In the genomic region with DNA sequence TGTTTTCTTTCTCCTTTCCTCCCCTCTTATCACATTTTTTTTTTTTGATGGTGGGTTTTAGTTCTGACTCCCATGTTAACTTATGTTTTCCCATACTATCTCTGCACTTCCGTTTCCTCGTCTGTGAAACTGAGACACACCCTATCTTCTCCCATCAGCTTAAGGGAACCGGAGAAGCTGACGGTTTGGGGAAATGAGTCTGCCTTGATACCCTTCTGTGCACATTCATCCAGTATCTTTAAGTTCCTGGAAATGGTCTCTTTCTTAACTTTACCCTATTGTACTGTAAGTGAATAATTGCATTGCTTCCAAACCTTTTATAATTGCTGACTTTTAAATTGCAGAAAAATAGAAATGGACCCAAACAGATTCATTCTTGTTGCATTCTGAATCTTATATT, we compare ENCODE assay signal across 17 cellular contexts. TPM values are rescaled to one million over a fixed set of nuclear protein-coding genes. Genes with fewer than 3 reads are reported as not detected.
"Had no signal": no experiment of that assay in that cellular context is flagged by ENCODE, and none has a peak within 500 bp of the region (broad histone marks: within the 10 kb centered on the region; RNA-seq: fewer than 3 reads in every experiment).

No MANE protein-coding gene starts in this region.

- H3K27ac Mint-ChIP-seq: activated CD4-positive, alpha-beta memory T cell treated with anti-CD3 and anti-CD28 coated beads, Interleukin-2, amount 10 ng/mL, durations not matched to agents 7 days and 5 days; activated CD4-positive, alpha-beta T cell treated with anti-CD3 and anti-CD28 coated beads, Interleukin-2, amount 10 ng/mL, durations not matched to agents 24 days and 14 days; activated naive CD8-positive, alpha-beta T cell treated with anti-CD3 and anti-CD28 coated beads, Interleukin-2, amount 50 U/mL, for 24 hours; activated T-helper 1 cell treated with anti-CD3 and anti-CD28 coated beads, Interleukin-12 subunit alpha, Interleukin-12 subunit beta, Interleukin-2, Interleukin-4 antibody, amounts not matched to agents 30 ng/mL and 10 ng/mL and 1 ng/mL, durations not matched to agents 14 hours and 24 hours and 36 hours; naive thymus-derived CD8-positive, alpha-beta T cell had no signal

- H3K9me3 Mint-ChIP-seq: activated CD4-positive, alpha-beta memory T cell treated with anti-CD3 and anti-CD28 coated beads, Interleukin-2, amount 10 ng/mL, durations not matched to agents 7 days and 5 days; activated CD4-positive, alpha-beta T cell treated with anti-CD3 and anti-CD28 coated beads, Interleukin-2, amount 10 ng/mL, durations not matched to agents 24 days and 14 days; activated naive CD8-positive, alpha-beta T cell treated with anti-CD3 and anti-CD28 coated beads, Interleukin-2, amount 50 U/mL, for 24 hours; activated T-helper 1 cell treated with anti-CD3 and anti-CD28 coated beads, Interleukin-12 subunit alpha, Interleukin-12 subunit beta, Interleukin-2, Interleukin-4 antibody, amounts not matched to agents 30 ng/mL and 10 ng/mL and 1 ng/mL, durations not matched to agents 14 hours and 24 hours and 36 hours; naive thymus-derived CD8-positive, alpha-beta T cell had no signal

- DNase-seq: activated CD4-positive, alpha-beta memory T cell treated with anti-CD3 and anti-CD28 coated beads, Interleukin-2, amount 10 ng/mL, durations not matched to agents 7 days and 5 days; activated gamma-delta T cell; activated naive CD4-positive, alpha-beta T cell treated with anti-CD3 and anti-CD28 coated beads, Interleukin-2, amount 50 U/mL, for 16 hours; activated T-cell treated with anti-CD3 and anti-CD28 coated beads for 4 hours; heart right ventricle; islet precursor cell; left cardiac atrium; stimulated activated naive CD4-positive, alpha-beta T cell; testis; trophoblast cell had no signal

- H3K36me3 Mint-ChIP-seq: naive thymus-derived CD8-positive, alpha-beta T cell had no signal

- ATAC-seq: activated CD4-positive, CD25-positive, alpha-beta regulatory T cell treated with anti-CD3 and anti-CD28 coated beads, Interleukin-2, amount 50 U/mL, for 24 hours; activated naive CD8-positive, alpha-beta T cell treated with anti-CD3 and anti-CD28 coated beads, Interleukin-2, amount 50 U/mL, for 24 hours; naive thymus-derived CD8-positive, alpha-beta T cell had no signal

- H3K4me3 Mint-ChIP-seq: activated CD4-positive, alpha-beta memory T cell treated with anti-CD3 and anti-CD28 coated beads, Interleukin-2, amount 10 ng/mL, durations not matched to agents 7 days and 5 days; activated CD4-positive, alpha-beta T cell treated with anti-CD3 and anti-CD28 coated beads, Interleukin-2, amount 10 ng/mL, durations not matched to agents 24 days and 14 days; activated naive CD8-positive, alpha-beta T cell treated with anti-CD3 and anti-CD28 coated beads, Interleukin-2, amount 50 U/mL, for 24 hours; activated T-helper 1 cell treated with anti-CD3 and anti-CD28 coated beads, Interleukin-12 subunit alpha, Interleukin-12 subunit beta, Interleukin-2, Interleukin-4 antibody, amounts not matched to agents 30 ng/mL and 10 ng/mL and 1 ng/mL, durations not matched to agents 14 hours and 24 hours and 36 hours; naive thymus-derived CD8-positive, alpha-beta T cell had no signal

RNA-seq across cellular contexts. Expression of a gene that starts 26.2 kb away (rescaled TPM):
- total RNA-seq: activated CD4-positive, alpha-beta memory T cell treated with anti-CD3 and anti-CD28 coated beads, Interleukin-2, amount 10 ng/mL, durations not matched to agents 7 days and 5 days; activated CD4-positive, alpha-beta T cell treated with anti-CD3 and anti-CD28 coated beads, Interleukin-2, amount 10 ng/mL, durations not matched to agents 24 days and 14 days; activated T-helper 1 cell treated with anti-CD3 and anti-CD28 coated beads, Interleukin-12 subunit alpha, Interleukin-12 subunit beta, Interleukin-2, Interleukin-4 antibody, amounts not matched to agents 30 ng/mL and 10 ng/mL and 1 ng/mL, durations not matched to agents 14 hours and 24 hours and 36 hours; epithelial cell of proximal tubule; renal cortical epithelial cell had no signal
